8 cellular contexts compared by ENCODE assay signal in genomic region chr7:66654275-66655112, GRCh38. TPM values are rescaled to one million over a fixed set of nuclear protein-coding genes. Genes with fewer than 3 reads are reported as not detected.
DNase-seq lines count a peak whose midpoint lies in the region; ATAC-seq and TF ChIP-seq lines count a peak whose summit lies in the region.

No MANE protein-coding gene starts in this region.

- DNase-seq in A172 (ENCODE audit: low spot score) (peak; percentile 98), NCI-H2107 treated with DMSO at 0.1 percent for 48 hours (lab: John Stamatoyannopoulos, UW; ENCODE audit: unreplicated experiment) (peak; percentile 96), UCSD-AML1 (lab: John Stamatoyannopoulos, UW; ENCODE audit: unreplicated experiment) (peak; percentile 92), brain microvascular endothelial cell (peak; percentile 96), skeletal muscle cell (ENCODE audit: low read depth) (peak; percentile 92)

- H3K27ac ChIP-seq in brain microvascular endothelial cell: peak overlapping the region; percentile 95

- in situ Hi-C loops in brain microvascular endothelial cell (cut with HindIII; ENCODE audit: low pct_ligation_motif_present, low sequenced_read_pairs): no loop called here

- ATAC-seq in GM18858 (IDR thresholded peaks at IDR 0.05; ENCODE audit: unreplicated experiment): peak; percentile 90
- peak; percentile 88 for ATAC-seq in HG03066 (IDR thresholded peaks at IDR 0.05; ENCODE audit: low read depth, unreplicated experiment)

- no peaks in the 10 kb centered on the region for H3K36me3 ChIP-seq in brain microvascular endothelial cell (replicated peaks)

- TF ChIP-seq CTCF in brain microvascular endothelial cell (IDR thresholded peaks at IDR 0.05; ENCODE audit: low read depth, low read length, missing control alignments): no peak

- H3K4me3 ChIP-seq in brain microvascular endothelial cell (ENCODE audit: low read depth, low read length) (peak overlapping the region; percentile 84), iPS-11a (ENCODE audit: low read depth, low read length) (peak overlapping the region; percentile 81), skeletal muscle cell (ENCODE audit: low read depth, low read length) (peak overlapping the region; percentile 92)

- H3K27me3 ChIP-seq in brain microvascular endothelial cell (replicated peaks): no peaks in the 10 kb centered on the region

RNA-seq across cellular contexts. Expression of gene KCTD7, which starts 25.8 kb away (rescaled TPM):
- 14.9 and 18.1 TPM in 2 replicates for total RNA-seq in A172 (2014; rRNA removed; shearing (Covaris generic))

Comparison
In these comparisons a context has a peak if more than half of its experiments do, and no peak if none do; other contexts are left out.
1. Peak in every context shown above with its lines: DNase-seq, ATAC-seq, H3K4me3 ChIP-seq and H3K27ac ChIP-seq.